Comparison of ENCODE assay signal across 15 cellular contexts in the genomic region with DNA sequence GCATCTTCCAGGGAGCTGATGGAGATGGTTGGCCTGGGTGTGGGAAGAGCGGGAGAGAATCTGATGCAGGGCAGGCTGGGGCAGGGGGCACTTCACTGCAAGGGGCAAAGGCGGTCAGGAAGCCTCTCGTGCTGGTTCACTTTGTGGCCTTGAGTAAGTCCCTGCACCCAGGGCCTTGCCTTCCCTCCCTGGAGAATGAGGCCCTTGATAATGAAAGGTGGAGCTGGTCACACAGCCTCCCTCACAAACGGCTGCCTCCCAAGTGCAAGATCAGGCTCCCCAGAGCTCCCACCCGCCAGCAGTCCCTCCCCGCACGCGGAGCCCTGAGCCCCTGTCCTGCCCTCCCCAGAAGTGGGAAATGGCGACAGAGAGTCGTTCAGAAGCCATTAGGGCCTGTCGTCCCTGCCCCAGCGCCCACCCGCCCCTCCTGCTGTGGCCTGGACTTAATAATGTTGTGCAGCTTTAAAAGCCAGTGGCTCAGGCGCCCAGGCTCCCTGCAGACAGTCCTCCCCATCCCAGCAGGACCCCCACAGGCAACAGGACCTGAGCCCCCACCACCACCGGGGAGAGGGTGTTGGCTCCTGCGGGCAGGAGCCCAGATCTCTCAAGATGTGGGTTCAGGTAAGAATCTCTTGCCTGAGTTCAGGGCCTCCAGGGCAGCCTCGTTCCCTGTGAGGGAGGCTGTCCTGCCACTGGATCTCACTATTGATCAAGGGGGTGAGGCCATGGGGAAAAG.
A peak's percentile ranks its signal among the peaks of the same experiment; 100 is the strongest.
DNase-seq lines count a peak whose midpoint lies in the region; ATAC-seq and TF ChIP-seq lines count a peak whose summit lies in the region.
"Had no signal": no experiment of that assay in that cellular context is flagged by ENCODE, and none has a peak within 500 bp of the region (broad histone marks: within the 10 kb centered on the region; RNA-seq: fewer than 3 reads in every experiment).

No MANE protein-coding gene starts in this region.

- no peaks in the 10 kb centered on the region for H3K4me1 Mint-ChIP-seq in activated naive CD4-positive, alpha-beta T cell treated with anti-CD3 and anti-CD28 coated beads, Interleukin-2, amount 50 U/mL, for 24 hours
- H3K4me1 Mint-ChIP-seq in activated naive CD4-positive, alpha-beta T cell treated with anti-CD3 and anti-CD28 coated beads, Interleukin-2, amount 10 ng/mL, durations not matched to agents 7 days and 5 days = no peaks in the 10 kb centered on the region
- no peaks in the 10 kb centered on the region for H3K4me1 Mint-ChIP-seq in activated CD4-positive, alpha-beta memory T cell treated with anti-CD3 and anti-CD28 coated beads, Interleukin-2, amount 10 ng/mL, durations not matched to agents 7 days and 5 days

- DNase-seq in activated naive CD4-positive, alpha-beta T cell treated with anti-CD3 and anti-CD28 coated beads, Interleukin-2, amount 10 ng/mL, durations not matched to agents 7 days and 5 days = no peak
- DNase-seq in HL-60 (ENCODE audit: low read depth in 1 of 2, low spot score in 1 of 2) = no peak
- no peak for DNase-seq in mesendoderm
- DNase-seq in aorta = peak in 1 of 2 donors; percentile 46
- DNase-seq in stimulated activated CD4-positive, alpha-beta T cell treated with anti-CD3 and anti-CD28 coated beads, Interleukin-1b, Interleukin-23, amount 100 ng/mL, for 48 hours = no peak
- DNase-seq in activated CD4-positive, alpha-beta memory T cell treated with anti-CD3 and anti-CD28 coated beads, Interleukin-2, amount 10 ng/mL, durations not matched to agents 7 days and 5 days = no peak
- DNase-seq: IMR-90, NCI-H1417 treated with DMSO at 0.1 percent for 48 hours, NCI-H187 treated with DMSO at 0.1 percent for 48 hours, NCI-H69, Peyer's patch, SHP77 had no signal

- no peak overlapping the region for H3K4ac ChIP-seq in mesendoderm (ENCODE audit: low read depth, low read length)

- H3K27ac ChIP-seq in HL-60 (replicated peaks) (peak overlapping the region; percentile 73), mesendoderm (ENCODE audit: low read depth, low read length) (no peak overlapping the region), aorta (ENCODE audit: low read depth in 1 of 2, low read length in 2 of 2) (no peak overlapping the region)
- H3K27ac ChIP-seq: A549, BLaER1, Peyer's patch had no signal

- H4K5ac ChIP-seq in mesendoderm (ENCODE audit: low read length) = no peak overlapping the region

- H3K18ac ChIP-seq in mesendoderm (ENCODE audit: low read length) = no peak overlapping the region

- H2AK5ac ChIP-seq in mesendoderm (ENCODE audit: low read length) = no peak overlapping the region

- H3K27me3 ChIP-seq in HL-60 (ENCODE audit: insufficient read depth, poor library complexity, severe bottlenecking) (no peaks in the 10 kb centered on the region), mesendoderm (ENCODE audit: insufficient read depth, low read length, poor library complexity) (no peaks in the 10 kb centered on the region), aorta (ENCODE audit: control insufficient read depth in 1 of 2, insufficient read depth in 2 of 2, low read length in 1 of 2) (no peaks in the 10 kb centered on the region)
- H3K27me3 ChIP-seq: BLaER1, Peyer's patch had no signal

- H3K4me3 ChIP-seq in HL-60 (replicated peaks; ENCODE audit: insufficient read depth, low read length) = no peak overlapping the region
- no peak overlapping the region for H3K4me3 ChIP-seq in mesendoderm (ENCODE audit: low read length)
- no peak overlapping the region for H3K4me3 ChIP-seq in aorta (ENCODE audit: low read length in 2 of 2)
- H3K4me3 ChIP-seq: A549, BLaER1, Peyer's patch had no signal

- TF ChIP-seq CTCF in HL-60 (IDR thresholded peaks at IDR 0.05; ENCODE audit: insufficient read depth, low read length) = no peak

- POLR2A ChIA-PET in activated CD4-positive, alpha-beta memory T cell treated with anti-CD3 and anti-CD28 coated beads, Interleukin-2, amount 10 ng/mL, durations not matched to agents 7 days and 5 days (lab: Charles Lee) = interaction anchor here (0.6 kb wide), 1 partner anchor 17 kb away, joined by 3 read pairs; no protein-coding TSS in a partner anchor

- no peaks in the 10 kb centered on the region for H3K9me3 Mint-ChIP-seq in activated naive CD4-positive, alpha-beta T cell treated with anti-CD3 and anti-CD28 coated beads, Interleukin-2, amount 50 U/mL, for 24 hours
- H3K9me3 Mint-ChIP-seq in activated naive CD4-positive, alpha-beta T cell treated with anti-CD3 and anti-CD28 coated beads, Interleukin-2, amount 10 ng/mL, durations not matched to agents 7 days and 5 days = no peaks in the 10 kb centered on the region
- H3K9me3 Mint-ChIP-seq in activated CD4-positive, alpha-beta memory T cell treated with anti-CD3 and anti-CD28 coated beads, Interleukin-2, amount 10 ng/mL, durations not matched to agents 7 days and 5 days = no peaks in the 10 kb centered on the region

- H2BK5ac ChIP-seq in mesendoderm (ENCODE audit: low read length) = no peak overlapping the region

- H3K56ac ChIP-seq in mesendoderm (ENCODE audit: low read length) = peak overlapping the region; percentile 56

- no peaks in the 10 kb centered on the region for H3K79me2 ChIP-seq in mesendoderm (ENCODE audit: control insufficient read depth, insufficient read depth, low read length)

- H3K79me1 ChIP-seq in mesendoderm (ENCODE audit: low read length) = no peaks in the 10 kb centered on the region

- H3K23ac ChIP-seq in mesendoderm (ENCODE audit: low read length) = no peak overlapping the region

- no peak overlapping the region for H2BK15ac ChIP-seq in mesendoderm (replicated peaks; ENCODE audit: low read depth)

- intact Hi-C loops in aorta (cut with DNase I) = no loop called here

- H3K9me3 ChIP-seq in aorta (ENCODE audit: control insufficient read depth, low read length) = no peaks in the 10 kb centered on the region
- H3K9me3 ChIP-seq: A549, BLaER1, Peyer's patch had no signal

- ATAC-seq in aorta (ENCODE audit: low FRiP score) = peak; percentile 44

- peaks cover 6% of the 10 kb centered on the region for H3K27me3 Mint-ChIP-seq in activated naive CD4-positive, alpha-beta T cell treated with anti-CD3 and anti-CD28 coated beads, Interleukin-2, amount 50 U/mL, for 24 hours
- H3K27me3 Mint-ChIP-seq in activated naive CD4-positive, alpha-beta T cell treated with anti-CD3 and anti-CD28 coated beads, Interleukin-2, amount 10 ng/mL, durations not matched to agents 7 days and 5 days = peaks cover 79% of the 10 kb centered on the region
- peaks cover 60% of the 10 kb centered on the region for H3K27me3 Mint-ChIP-seq in activated CD4-positive, alpha-beta memory T cell treated with anti-CD3 and anti-CD28 coated beads, Interleukin-2, amount 10 ng/mL, durations not matched to agents 7 days and 5 days

- no peak overlapping the region for H4K8ac ChIP-seq in mesendoderm (ENCODE audit: low read depth, low read length)

- H3K36me3 ChIP-seq in mesendoderm (ENCODE audit: control insufficient read depth, insufficient read depth, low read length) (no peaks in the 10 kb centered on the region), aorta (ENCODE audit: control insufficient read depth in 1 of 2, insufficient read depth in 2 of 2, low read length in 1 of 2) (no peaks in the 10 kb centered on the region)
- H3K36me3 ChIP-seq: BLaER1, Peyer's patch had no signal

- H3K4me2 ChIP-seq in mesendoderm (ENCODE audit: low read length) = no peak overlapping the region
- H3K4me2 ChIP-seq: A549, BLaER1 had no signal

- no peak overlapping the region for H2BK120ac ChIP-seq in mesendoderm (ENCODE audit: low read depth, low read length)

- no peak overlapping the region for H3K9ac ChIP-seq in mesendoderm (ENCODE audit: low read length)
- H3K9ac ChIP-seq: BLaER1 had no signal

- CTCF ChIA-PET in activated naive CD4-positive, alpha-beta T cell treated with anti-CD3 and anti-CD28 coated beads, Interleukin-2, amount 10 ng/mL, durations not matched to agents 7 days and 5 days (lab: Charles Lee) = interaction anchor here (2.5 kb wide), 1 partner anchor 18 kb away, joined by 9 read pairs; no protein-coding TSS in a partner anchor
- CTCF ChIA-PET in activated CD4-positive, alpha-beta memory T cell treated with anti-CD3 and anti-CD28 coated beads, Interleukin-2, amount 10 ng/mL, durations not matched to agents 7 days and 5 days (lab: Charles Lee) = no interaction called here

- no peak overlapping the region for H3K4me3 Mint-ChIP-seq in activated naive CD4-positive, alpha-beta T cell treated with anti-CD3 and anti-CD28 coated beads, Interleukin-2, amount 50 U/mL, for 24 hours
- H3K4me3 Mint-ChIP-seq in activated naive CD4-positive, alpha-beta T cell treated with anti-CD3 and anti-CD28 coated beads, Interleukin-2, amount 10 ng/mL, durations not matched to agents 7 days and 5 days = no peak overlapping the region
- no peak overlapping the region for H3K4me3 Mint-ChIP-seq in activated CD4-positive, alpha-beta memory T cell treated with anti-CD3 and anti-CD28 coated beads, Interleukin-2, amount 10 ng/mL, durations not matched to agents 7 days and 5 days

- no peaks in the 10 kb centered on the region for H3K4me1 ChIP-seq in mesendoderm (ENCODE audit: control insufficient read depth, low read depth, low read length)
- H3K4me1 ChIP-seq in aorta (ENCODE audit: control insufficient read depth in 1 of 2, insufficient read depth in 2 of 2, low read length in 2 of 2) = no peaks in the 10 kb centered on the region
- H3K4me1 ChIP-seq: A549, Peyer's patch had no signal

- H3K36me3 Mint-ChIP-seq in activated naive CD4-positive, alpha-beta T cell treated with anti-CD3 and anti-CD28 coated beads, Interleukin-2, amount 50 U/mL, for 24 hours = no peaks in the 10 kb centered on the region
- H3K36me3 Mint-ChIP-seq in activated naive CD4-positive, alpha-beta T cell treated with anti-CD3 and anti-CD28 coated beads, Interleukin-2, amount 10 ng/mL, durations not matched to agents 7 days and 5 days = no peaks in the 10 kb centered on the region
- no peaks in the 10 kb centered on the region for H3K36me3 Mint-ChIP-seq in activated CD4-positive, alpha-beta memory T cell treated with anti-CD3 and anti-CD28 coated beads, Interleukin-2, amount 10 ng/mL, durations not matched to agents 7 days and 5 days (ENCODE audit: low read depth)

- no CpG with 5 or more reads among the region's 17 CpGs for WGBS in mesendoderm (ENCODE audit: extremely low coverage, insufficient coverage, low lambda C conversion rate)
- 73 to 76% methylated on average over 17 of the region's 17 CpGs for whole genome bisulfite sequencing in aorta, 2 donors

- H3K27ac Mint-ChIP-seq in activated naive CD4-positive, alpha-beta T cell treated with anti-CD3 and anti-CD28 coated beads, Interleukin-2, amount 50 U/mL, for 24 hours = peak overlapping the region; percentile 8
- no peak overlapping the region for H3K27ac Mint-ChIP-seq in activated naive CD4-positive, alpha-beta T cell treated with anti-CD3 and anti-CD28 coated beads, Interleukin-2, amount 10 ng/mL, durations not matched to agents 7 days and 5 days
- H3K27ac Mint-ChIP-seq in activated CD4-positive, alpha-beta memory T cell treated with anti-CD3 and anti-CD28 coated beads, Interleukin-2, amount 10 ng/mL, durations not matched to agents 7 days and 5 days = no peak overlapping the region
